Comparison of ENCODE assay signal across 28 cellular contexts in genomic region chrX:154698630-154699248, GRCh38. TPM values are rescaled to one million over a fixed set of nuclear protein-coding genes. Genes with fewer than 3 reads are reported as not detected.
"Had no signal": no experiment of that assay in that cellular context is flagged by ENCODE, and none has a peak within 500 bp of the region (broad histone marks: within the 10 kb centered on the region; RNA-seq: fewer than 3 reads in every experiment).

No MANE protein-coding gene starts in this region.

- H3K4me1 ChIP-seq: body of pancreas, colonic mucosa, gastroesophageal sphincter, psoas muscle, right lobe of liver, suprapubic skin, transverse colon, uterus had no signal

- H3K4me3 Mint-ChIP-seq: activated CD4-positive, alpha-beta T cell treated with anti-CD3 and anti-CD28 coated beads, Interleukin-2, amount 10 ng/mL, durations not matched to agents 7 days and 5 days; activated naive CD4-positive, alpha-beta T cell treated with anti-CD3 and anti-CD28 coated beads for 36 hours; activated T-cell treated with anti-CD3 and anti-CD28 coated beads, Interleukin-2, amount 50 U/mL, for 4 hours; memory B cell; naive B cell; stimulated activated naive CD8-positive, alpha-beta T cell treated with anti-CD3 and anti-CD28 coated beads, Interleukin-15, amount 100 ng/mL, for 72 hours had no signal

- H3K4me1 Mint-ChIP-seq: stimulated activated naive CD8-positive, alpha-beta T cell treated with anti-CD3 and anti-CD28 coated beads, Interleukin-15, amount 100 ng/mL, for 72 hours had no signal

- DNase-seq: activated CD4-positive, alpha-beta T cell treated with anti-CD3 and anti-CD28 coated beads, Interleukin-2, amount 10 ng/mL, durations not matched to agents 7 days and 5 days; activated CD8-positive, alpha-beta memory T cell treated with anti-CD3 and anti-CD28 coated beads, Interleukin-2, amount 50 U/mL, for 4 hours; activated naive CD4-positive, alpha-beta T cell treated with anti-CD3 and anti-CD28 coated beads for 36 hours; activated T-cell treated with anti-CD3 and anti-CD28 coated beads, Interleukin-2, amount 50 U/mL, for 4 hours; body of pancreas; central memory CD4-positive, alpha-beta T cell; colonic mucosa; naive B cell; ovary; psoas muscle; right lobe of liver; small intestine; stimulated activated CD4-positive, alpha-beta T cell treated with anti-CD3 and anti-CD28 coated beads, Interleukin-15, amount 100 ng/mL, for 24 hours; stimulated activated CD4-positive, alpha-beta T cell treated with anti-CD3 and anti-CD28 coated beads, Interleukin-2, amount 100 ng/mL, for 48 hours; stimulated activated naive CD8-positive, alpha-beta T cell treated with anti-CD3 and anti-CD28 coated beads, Interleukin-15, amount 100 ng/mL, for 72 hours; T1000; transverse colon; uterus had no signal

- H3K9me3 ChIP-seq: body of pancreas, colonic mucosa, esophagus muscularis mucosa, gastroesophageal sphincter, ovary, psoas muscle, right lobe of liver, suprapubic skin, transverse colon, uterus had no signal

- H3K27me3 ChIP-seq: body of pancreas, colonic mucosa, esophagus muscularis mucosa, gastroesophageal sphincter, hepatocyte, ovary, suprapubic skin, transverse colon, uterus had no signal

- H3K27ac ChIP-seq: body of pancreas, colonic mucosa, esophagus muscularis mucosa, gastroesophageal sphincter, hepatocyte, ovary, psoas muscle, right lobe of liver, suprapubic skin, transverse colon, uterus had no signal

- H3K4me3 ChIP-seq: body of pancreas, colonic mucosa, esophagus muscularis mucosa, gastroesophageal sphincter, hepatocyte, ovary, psoas muscle, right lobe of liver, suprapubic skin, transverse colon, uterus had no signal

- H3K36me3 ChIP-seq: colonic mucosa, ovary, right lobe of liver, suprapubic skin, transverse colon, uterus had no signal

- H3K27ac Mint-ChIP-seq: activated CD4-positive, alpha-beta T cell treated with anti-CD3 and anti-CD28 coated beads, Interleukin-2, amount 10 ng/mL, durations not matched to agents 7 days and 5 days; activated naive CD4-positive, alpha-beta T cell treated with anti-CD3 and anti-CD28 coated beads for 36 hours; memory B cell had no signal

- H3K9me3 Mint-ChIP-seq: activated CD4-positive, alpha-beta T cell treated with anti-CD3 and anti-CD28 coated beads, Interleukin-2, amount 10 ng/mL, durations not matched to agents 7 days and 5 days; activated naive CD4-positive, alpha-beta T cell treated with anti-CD3 and anti-CD28 coated beads for 36 hours; activated T-cell treated with anti-CD3 and anti-CD28 coated beads, Interleukin-2, amount 50 U/mL, for 4 hours; memory B cell; stimulated activated naive CD8-positive, alpha-beta T cell treated with anti-CD3 and anti-CD28 coated beads, Interleukin-15, amount 100 ng/mL, for 72 hours had no signal

- ATAC-seq: activated CD4-positive, CD25-positive, alpha-beta regulatory T cell treated with anti-CD3 and anti-CD28 coated beads, Interleukin-2, amount 50 U/mL, for 24 hours; activated T-cell treated with anti-CD3 and anti-CD28 coated beads, Interleukin-2, amount 50 U/mL, for 4 hours; body of pancreas; gastroesophageal sphincter; right lobe of liver; stimulated activated naive CD8-positive, alpha-beta T cell treated with anti-CD3 and anti-CD28 coated beads, Interleukin-15, amount 100 ng/mL, for 72 hours had no signal

- H3K27me3 Mint-ChIP-seq: activated CD4-positive, alpha-beta T cell treated with anti-CD3 and anti-CD28 coated beads, Interleukin-2, amount 10 ng/mL, durations not matched to agents 7 days and 5 days; memory B cell; stimulated activated naive CD8-positive, alpha-beta T cell treated with anti-CD3 and anti-CD28 coated beads, Interleukin-15, amount 100 ng/mL, for 72 hours had no signal

RNA-seq across cellular contexts. Expression of gene CTAG2, which starts 45.4 kb away (rescaled TPM):
- total RNA-seq: activated CD4-positive, alpha-beta T cell treated with anti-CD3 and anti-CD28 coated beads, Interleukin-2, amount 10 ng/mL, durations not matched to agents 7 days and 5 days; activated naive CD4-positive, alpha-beta T cell treated with anti-CD3 and anti-CD28 coated beads for 36 hours; body of pancreas; colonic mucosa; esophagus muscularis mucosa; gastroesophageal sphincter; hepatocyte; kidney epithelial cell; liver; mononuclear cell; right lobe of liver; suprapubic skin; T-helper 1 cell treated with Interleukin-12 subunit alpha and Interleukin-12 subunit beta and Interleukin-4 antibody, amounts not matched to agents 30 ng/mL and 1 ng/mL, for 36 hours; transverse colon; uterus had no signal
